Comparison of ENCODE assay signal across 8 cellular contexts in the genomic region with DNA sequence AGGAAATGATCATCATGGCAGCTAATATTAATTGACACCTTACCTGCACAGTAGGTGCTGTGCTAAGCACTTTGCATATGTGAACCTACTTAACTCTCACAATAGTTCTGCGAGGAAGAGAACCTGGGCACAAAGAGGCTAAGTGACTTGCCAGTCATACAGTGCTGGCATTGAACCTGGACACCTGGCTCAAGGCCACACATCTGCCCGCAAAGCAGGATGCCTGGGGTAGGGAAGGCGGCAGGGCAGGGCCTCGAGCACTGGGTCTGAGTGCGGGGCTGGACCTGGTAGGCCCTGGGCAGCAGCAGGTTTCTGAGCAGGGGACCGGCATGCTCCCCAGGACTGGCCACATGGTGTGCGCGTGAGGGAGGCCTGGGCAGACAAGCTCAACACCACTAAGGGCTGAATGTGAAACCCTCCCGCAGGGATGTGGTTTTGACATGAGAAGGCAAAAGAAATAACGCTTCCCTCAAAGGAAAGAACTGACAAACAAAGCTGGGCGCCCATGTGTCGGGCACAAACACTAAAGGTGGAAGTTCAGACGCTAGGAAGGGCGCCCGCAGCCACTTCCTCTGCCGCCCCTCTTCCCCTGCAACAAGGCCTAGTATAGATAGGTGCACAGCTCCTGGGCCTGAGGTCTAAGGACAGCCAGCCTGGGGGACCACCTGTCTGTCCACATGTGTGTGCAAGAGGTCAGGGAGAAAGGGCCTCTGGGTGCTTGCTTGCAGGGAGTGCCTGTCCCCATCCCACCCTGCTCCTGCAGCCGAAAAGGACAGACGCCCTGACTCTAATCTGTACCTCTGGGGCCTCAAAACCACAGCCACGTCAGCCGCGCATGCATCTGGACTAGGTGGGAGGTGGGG.
DNase-seq lines count a peak whose midpoint lies in the region; ATAC-seq and TF ChIP-seq lines count a peak whose summit lies in the region.

No MANE protein-coding gene starts in this region.

- H3K9me2 ChIP-seq in SK-N-SH: no peaks in the 10 kb centered on the region

- no peak overlapping the region for H3K9ac ChIP-seq in SK-N-SH

- TF ChIP-seq POLR2A in lower leg skin (IDR thresholded peaks at IDR 0.05): no peak

- CTCF ChIA-PET in SK-N-SH (lab: Yijun Ruan, JAX): interaction anchor here (0.9 to 2.5 kb wide), 3 partner anchors 93 to 274 kb away, joined by 3 to 8 read pairs (median 5); partner anchors contain the start of gene ZFP36L2
- CTCF ChIA-PET in HEK293T (lab: Yijun Ruan, JAX): no interaction called here

- H3K27ac ChIP-seq in SK-N-SH (ENCODE audit: low read depth in 2 of 2, low read length in 1 of 2): no peak overlapping the region

- ATAC-seq in SK-N-SH treated with all-trans-retinoic acid at 6 μM for 48 hours: no peak

- H4K20me1 ChIP-seq in SK-N-SH (ENCODE audit: insufficient read depth): no peaks in the 10 kb centered on the region

- H3K27me3 ChIP-seq in SK-N-SH (ENCODE audit: insufficient read depth): no peaks in the 10 kb centered on the region

- no peaks in the 10 kb centered on the region for H3K79me2 ChIP-seq in SK-N-SH (ENCODE audit: insufficient read depth)

- H3K4me3 ChIP-seq in SK-N-SH (ENCODE audit: low read depth in 2 of 2, low read length in 1 of 2): no peak overlapping the region
- H3K4me3 ChIP-seq in lower leg skin (ENCODE audit: low read depth, poor library complexity, severe bottlenecking): no peak overlapping the region

- H3K36me3 ChIP-seq in SK-N-SH (replicated peaks in 1 of 2; ENCODE audit: control insufficient read depth in 1 of 2, insufficient read depth in 2 of 2, low read length in 1 of 2): no peaks in the 10 kb centered on the region

- H3F3A ChIP-seq in SK-N-SH (replicated peaks; ENCODE audit: insufficient read depth): peaks cover 8% of the 10 kb centered on the region

- TF ChIP-seq EP300 in SK-N-SH (IDR thresholded peaks at IDR 0.05; ENCODE audit: borderline replicate concordance in 1 of 2, low read depth in 1 of 2, low read length in 1 of 2): no peak

- DNase-seq in SK-N-SH (peak; percentile 48), germinal center (ENCODE audit: low spot score) (peak; percentile 44), NCI-H748 treated with DMSO at 0.1 percent for 48 hours (lab: John Stamatoyannopoulos, UW) (no peak), lower leg skin (ENCODE audit: low spot score in 2 of 2) (no peak), HEK293T (ENCODE audit: extremely low spot score) (no peak)
- DNase-seq in activated CD4-positive, alpha-beta T cell treated with anti-CD3 and anti-CD28 coated beads, Interleukin-2, amount 50 U/mL, for 48 hours: peak; percentile 70 to 79
- peak; percentile 55 to 58 for DNase-seq in stimulated activated CD4-positive, alpha-beta T cell treated with anti-CD3 and anti-CD28 coated beads, Interleukin-4, amount 100 ng/mL, for 48 hours (ENCODE audit: low read depth in 2 of 2)

- H3K9me3 ChIP-seq in SK-N-SH: no peaks in the 10 kb centered on the region

- intact Hi-C loops in lower leg skin (cut with DNase I; ENCODE audit: low total_unique reads): no loop called here

- H3K4me2 ChIP-seq in SK-N-SH: no peak overlapping the region

- WGBS in SK-N-SH (ENCODE audit: low lambda C conversion rate): 94% methylated on average over 21 of the region's 21 CpGs
- 78 to 80% methylated on average over 21 of the region's 21 CpGs for WGBS in lower leg skin, 2 donors

- POLR2A ChIA-PET in SK-N-SH (lab: Yijun Ruan, JAX) (interaction anchor here (1.4 kb wide), 1 partner anchor 92 kb away, joined by 3 read pairs; the partner anchor contains the start of gene ZFP36L2), HEK293T (lab: Yijun Ruan, JAX) (no interaction called here)

- TF ChIP-seq CTCF in SK-N-SH (IDR thresholded peaks at IDR 0.05) (no peak), lower leg skin (IDR thresholded peaks at IDR 0.05) (no peak)

- no peak for TF ChIP-seq RAD21 in SK-N-SH (IDR thresholded peaks at IDR 0.05; ENCODE audit: low read length)

- H2AFZ ChIP-seq in SK-N-SH (ENCODE audit: low read depth): no peak overlapping the region

- peaks cover 11 to 24% of the 10 kb centered on the region in 2 experiments; a peak in 2 of 4 replicates for H3K4me1 ChIP-seq in SK-N-SH (ENCODE audit: control insufficient read depth in 1 of 2, insufficient read depth in 2 of 2, low read depth in 1 of 2, low read length in 1 of 2)

TF ChIP-seq in SK-N-SH, 30 proteins besides CTCF, POLR2A, EP300 and RAD21:
- TF ChIP-seq TCF12 (IDR thresholded peaks at IDR 0.05): no peak

TF ChIP-seq in SK-N-SH treated with all-trans-retinoic acid at 6 μM for 48 hours, 23 proteins besides CTCF, POLR2A, EP300 and RAD21 (continues in another document):
- TF ChIP-seq ZNF8 (CRISPR knock-in tag; IDR thresholded peaks at IDR 0.05): no peak
- no peak for TF ChIP-seq TOX (CRISPR knock-in tag; IDR thresholded peaks at IDR 0.05; ENCODE audit: borderline replicate concordance)
- no peak for TF ChIP-seq CREB5 (CRISPR knock-in tag; IDR thresholded peaks at IDR 0.05; ENCODE audit: low read depth)
- TF ChIP-seq TCF4 (CRISPR knock-in tag; IDR thresholded peaks at IDR 0.05; ENCODE audit: borderline replicate concordance): no peak
- no peak for TF ChIP-seq ZNF565 (CRISPR knock-in tag; conservative IDR thresholded peaks at IDR 0.05; ENCODE audit: low read depth)
- no peak for TF ChIP-seq ISL1 (CRISPR knock-in tag; IDR thresholded peaks at IDR 0.05)
- TF ChIP-seq ZNF70 (CRISPR knock-in tag; IDR thresholded peaks at IDR 0.05): no peak
- TF ChIP-seq POU6F1 (CRISPR knock-in tag; IDR thresholded peaks at IDR 0.05; ENCODE audit: borderline replicate concordance, low read depth): no peak

TF ChIP-seq in HEK293T, 16 proteins besides CTCF, POLR2A, EP300 and RAD21:
- TF ChIP-seq ELF4 (IDR thresholded peaks at IDR 0.05) (no peak), PKNOX1 (IDR thresholded peaks at IDR 0.05) (no peak), BHLHE40 (IDR thresholded peaks at IDR 0.05; ENCODE audit: borderline replicate concordance) (no peak), TARDBP (IDR thresholded peaks at IDR 0.05) (no peak), FOXK2 (IDR thresholded peaks at IDR 0.05) (no peak), FOXM1 (IDR thresholded peaks at IDR 0.05; ENCODE audit: borderline replicate concordance) (no peak), ARNT (IDR thresholded peaks at IDR 0.05) (no peak), ZNF384 (IDR thresholded peaks at IDR 0.05) (no peak), HDGF (IDR thresholded peaks at IDR 0.05; ENCODE audit: borderline replicate concordance) (no peak), CTBP1 (IDR thresholded peaks at IDR 0.05; ENCODE audit: borderline replicate concordance) (no peak), SP1 (IDR thresholded peaks at IDR 0.05) (no peak), NFRKB (IDR thresholded peaks at IDR 0.05) (no peak)

Comparison
In these comparisons a context has a peak if more than half of its experiments do, and no peak if none do; other contexts are left out.
1. DNase-seq: peak in SK-N-SH (single experiment), activated CD4-positive, alpha-beta T cell treated with anti-CD3 and anti-CD28 coated beads, Interleukin-2, amount 50 U/mL, for 48 hours (2 of 2), germinal center (single experiment) and stimulated activated CD4-positive, alpha-beta T cell treated with anti-CD3 and anti-CD28 coated beads, Interleukin-4, amount 100 ng/mL, for 48 hours (2 of 2); none in NCI-H748 treated with DMSO at 0.1 percent for 48 hours (single experiment), lower leg skin (0 of 2) and HEK293T (single experiment).